Comparison of ENCODE assay signal across 8 cellular contexts in genomic region chr17:78343099-78343432, GRCh38. TPM values are rescaled to one million over a fixed set of nuclear protein-coding genes. Genes with fewer than 3 reads are reported as not detected.
A peak's percentile ranks its signal among the peaks of the same experiment; 100 is the strongest.
DNase-seq lines count a peak whose midpoint lies in the region; ATAC-seq and TF ChIP-seq lines count a peak whose summit lies in the region.

No MANE protein-coding gene starts in this region.

- no peaks in the 10 kb centered on the region for H3K9me3 Mint-ChIP-seq in activated T-cell treated with anti-CD3 and anti-CD28 coated beads, Interleukin-2, amount 50 U/mL, for 4 hours

- peak; percentile 38 for DNase-seq in activated T-cell treated with anti-CD3 and anti-CD28 coated beads, Interleukin-2, amount 50 U/mL, for 1 hour
- DNase-seq in activated T-cell treated with anti-CD3 and anti-CD28 coated beads for 4 hours (no peak), foreskin keratinocyte (peak in 1 of 2 donors; percentile 71), renal cortical epithelial cell (ENCODE audit: low read depth) (peak; percentile 66), KG1 (lab: John Stamatoyannopoulos, UW) (no peak), NCI-H345 (lab: John Stamatoyannopoulos, UW) (no peak)
- no peak for DNase-seq in activated T-cell treated with anti-CD3 and anti-CD28 coated beads, Interleukin-2, amount 50 U/mL, for 4 hours

- peak in 1 of 2 donors; percentile 4 for ATAC-seq in activated T-cell treated with anti-CD3 and anti-CD28 coated beads, Interleukin-2, amount 50 U/mL, for 4 hours
- ATAC-seq in foreskin keratinocyte: peak; percentile 18
- no peak for ATAC-seq in GM19395 (IDR thresholded peaks at IDR 0.05; ENCODE audit: unreplicated experiment)

- peak overlapping the region; percentile 57 for H3K4me3 Mint-ChIP-seq in activated T-cell treated with anti-CD3 and anti-CD28 coated beads, Interleukin-2, amount 50 U/mL, for 4 hours

- no peaks in the 10 kb centered on the region for H3K27me3 Mint-ChIP-seq in activated T-cell treated with anti-CD3 and anti-CD28 coated beads, Interleukin-2, amount 50 U/mL, for 4 hours (ENCODE audit: low read depth)

- no peak for TF ChIP-seq CTCF in foreskin keratinocyte (conservative IDR thresholded peaks at IDR 0.05)

- H3K4me1 Mint-ChIP-seq in activated T-cell treated with anti-CD3 and anti-CD28 coated beads, Interleukin-2, amount 50 U/mL, for 4 hours (ENCODE audit: low read depth): peaks cover 73% of the 10 kb centered on the region

- H3K27me3 ChIP-seq in foreskin keratinocyte: no peaks in the 10 kb centered on the region

- H3K36me3 Mint-ChIP-seq in activated T-cell treated with anti-CD3 and anti-CD28 coated beads, Interleukin-2, amount 50 U/mL, for 4 hours (ENCODE audit: insufficient read depth): no peaks in the 10 kb centered on the region

- H3K4me1 ChIP-seq in foreskin keratinocyte: peaks cover 35% of the 10 kb centered on the region

- peak overlapping the region; percentile 70 for H3K27ac ChIP-seq in foreskin keratinocyte

RNA-seq across cellular contexts. Expression of gene SOCS3, which starts 16.8 kb away (rescaled TPM):
- total RNA-seq in activated T-cell treated with anti-CD3 and anti-CD28 coated beads, Interleukin-2, amount 50 U/mL, for 4 hours: 100 to 1,000 TPM; 118 to 143 (median 136) TPM
- total RNA-seq in foreskin keratinocyte (3.7 and 3.9 TPM in 2 replicates), renal cortical epithelial cell (46.4 and 94.7 TPM in 2 replicates)
- 1.7 and 2.4 TPM in 2 replicates for polyA plus RNA-seq in foreskin keratinocyte

RNA-seq across cellular contexts. Expression of gene PGS1, which starts 35.4 kb away (rescaled TPM):
- total RNA-seq in activated T-cell treated with anti-CD3 and anti-CD28 coated beads, Interleukin-2, amount 50 U/mL, for 4 hours: 10 to 100 TPM; 47.4 to 51.7 (median 47.5) TPM
- total RNA-seq in foreskin keratinocyte (14.8 and 14.9 TPM in 2 replicates), renal cortical epithelial cell (29.0 and 52.9 TPM in 2 replicates)
- polyA plus RNA-seq in foreskin keratinocyte: 12.3 and 14.3 TPM in 2 replicates

Comparison
In these comparisons a context has a peak if more than half of its experiments do, and no peak if none do; other contexts are left out.
1. DNase-seq: peak in activated T-cell treated with anti-CD3 and anti-CD28 coated beads, Interleukin-2, amount 50 U/mL, for 1 hour (single experiment) and renal cortical epithelial cell (single experiment); none in activated T-cell treated with anti-CD3 and anti-CD28 coated beads for 4 hours (single experiment), activated T-cell treated with anti-CD3 and anti-CD28 coated beads, Interleukin-2, amount 50 U/mL, for 4 hours (single experiment), KG1 (single experiment) and NCI-H345 (single experiment).